In genomic region chr11:18105802-18106574, GRCh38 we compare ENCODE assay signal across 8 cellular contexts. TPM values are rescaled to one million over a fixed set of nuclear protein-coding genes. Genes with fewer than 3 reads are reported as not detected.
DNase-seq lines count a peak whose midpoint lies in the region; ATAC-seq and TF ChIP-seq lines count a peak whose summit lies in the region.

SAAL1 (minus strand) TSS chr11:18106082; CDS start chr11:18106041, 41 bp downstream.

- no peaks in the 10 kb centered on the region for H3K9me3 ChIP-seq in endodermal cell (ENCODE audit: control insufficient read depth, low read length)
- H3K9me3 ChIP-seq in mesodermal cell (ENCODE audit: control insufficient read depth, low read length): no peaks in the 10 kb centered on the region

- peak; percentile 84 for DNase-seq in COR-L47 (lab: John Stamatoyannopoulos, UW)
- peak; percentile 59 for DNase-seq in HS-27A (ENCODE audit: low read depth)
- DNase-seq in NK-92 (lab: John Stamatoyannopoulos, UW; ENCODE audit: unreplicated experiment): peak; percentile 8
- DNase-seq in endodermal cell: peak; percentile 96
- DNase-seq in stimulated activated CD8-positive, alpha-beta memory T cell treated with anti-CD3 and anti-CD28 coated beads, Interleukin-15, amount 100 ng/mL, for 24 hours (ENCODE audit: low read depth): peak; percentile 81

- WGBS in endodermal cell (ENCODE audit: insufficient coverage in 1 of 2, insufficient read length in 1 of 2), 2 experiments: 8 to 93% methylated on average over 3 to 48 of the region's 48 CpGs
- 6 to 9% methylated on average over 33 of the region's 48 CpGs for WGBS in mesodermal cell (ENCODE audit: insufficient coverage in 2 of 2), 2 experiments

- POLR2A ChIA-PET in activated CD8-positive, alpha-beta memory T cell treated with anti-CD3 and anti-CD28 coated beads for 36 hours (lab: Charles Lee): interaction anchor here (0.6 to 1.3 kb wide), 3 partner anchors 93 to 1028 kb away, joined by 3 to 5 read pairs (median 3); partner anchors contain the start of genes LDHA, RPS13 and SERGEF

- peak; percentile 93 for ATAC-seq in GM19467 (IDR thresholded peaks at IDR 0.05; ENCODE audit: unreplicated experiment)

- H3K36me3 ChIP-seq in endodermal cell (ENCODE audit: control insufficient read depth, insufficient read depth, low read length) (peaks cover 24% of the 10 kb centered on the region), mesodermal cell (ENCODE audit: control insufficient read depth, insufficient read depth, low read length) (peaks cover 35% of the 10 kb centered on the region)

- peak; percentile 95 for TF ChIP-seq CTCF in endodermal cell (conservative IDR thresholded peaks at IDR 0.05)

- no peak within 1 kb of the TSS for H3K27ac ChIP-seq in endodermal cell (ENCODE audit: low read depth, low read length)
- peak within 1 kb of the TSS; percentile 29 for H3K27ac ChIP-seq in mesodermal cell (ENCODE audit: low read depth, low read length, severe bottlenecking)

- peaks cover 16% of the 10 kb centered on the region for H3K27me3 ChIP-seq in endodermal cell (ENCODE audit: control insufficient read depth, insufficient read depth, low read length, poor library complexity, severe bottlenecking)

- H3K4me1 ChIP-seq in endodermal cell (ENCODE audit: control insufficient read depth, insufficient read depth, low read length) (no peaks in the 10 kb centered on the region), mesodermal cell (ENCODE audit: control insufficient read depth, insufficient read depth, low read length, poor library complexity, severe bottlenecking) (peaks cover 2% of the 10 kb centered on the region)

- H3K36me3 Mint-ChIP-seq in endodermal cell (ENCODE audit: low read depth): peaks cover 21% of the 10 kb centered on the region

- CTCF ChIA-PET in activated CD8-positive, alpha-beta memory T cell treated with anti-CD3 and anti-CD28 coated beads for 36 hours (lab: Charles Lee): interaction anchor here (1.0 to 1.7 kb wide), 4 partner anchors 9 to 138 kb away, joined by 3 to 17 read pairs (median 5); partner anchors contain the start of gene SERGEF

- H3K27me3 Mint-ChIP-seq in endodermal cell (ENCODE audit: insufficient read depth): peaks cover 12% of the 10 kb centered on the region

- peak within 1 kb of the TSS; percentile 88 for H3K4me3 Mint-ChIP-seq in endodermal cell

- peak within 1 kb of the TSS; percentile 78 for H3K27ac Mint-ChIP-seq in endodermal cell

- no peaks in the 10 kb centered on the region for H3K9me3 Mint-ChIP-seq in endodermal cell

- H3K4me3 ChIP-seq in endodermal cell (ENCODE audit: low read length) (peak within 1 kb of the TSS; percentile 98), mesodermal cell (ENCODE audit: extremely low read depth, insufficient read depth, low read length, poor library complexity, severe bottlenecking) (peak within 1 kb of the TSS; percentile 97)

- peaks cover 8% of the 10 kb centered on the region for H3K4me1 Mint-ChIP-seq in endodermal cell

- peak within 1 kb of the TSS; percentile 76 for H3K9ac ChIP-seq in endodermal cell (ENCODE audit: extremely low read depth, low read length, poor library complexity, severe bottlenecking)

RNA-seq across cellular contexts. Expression of gene SAAL1, which starts in this region (rescaled TPM):
- 10 to 100 TPM; 48.0 to 51.9 TPM for total RNA-seq in activated CD8-positive, alpha-beta memory T cell treated with anti-CD3 and anti-CD28 coated beads for 36 hours
- 10 to 100 TPM; 23.2 to 28.2 TPM for total RNA-seq in endodermal cell
- 45.4 TPM for polyA plus RNA-seq in endodermal cell (2013, experiment 1 of 2)
- 35.8 TPM for polyA plus RNA-seq in endodermal cell (2013, experiment 2 of 2)
- polyA plus RNA-seq in mesodermal cell (2013, experiment 1 of 2): 35.6 TPM
- 35.0 TPM for polyA plus RNA-seq in mesodermal cell (2013, experiment 2 of 2)

Comparison
In these comparisons a context has a peak if more than half of its experiments do, and no peak if none do; other contexts are left out.
1. DNase-seq: peak in every context shown above with its lines; median percentile 96 in endodermal cell; 84 in COR-L47; 81 in stimulated activated CD8-positive, alpha-beta memory T cell treated with anti-CD3 and anti-CD28 coated beads, Interleukin-15, amount 100 ng/mL, for 24 hours; 59 in HS-27A; 8 in NK-92.